ENCODE assay signal across 16 cellular contexts in genomic region chr4:59966758-59967157, GRCh38.
A peak's percentile ranks its signal among the peaks of the same experiment; 100 is the strongest.
DNase-seq lines count a peak whose midpoint lies in the region; ATAC-seq and TF ChIP-seq lines count a peak whose summit lies in the region.
"Had no signal": no experiment of that assay in that cellular context is flagged by ENCODE, and none has a peak within 500 bp of the region (broad histone marks: within the 10 kb centered on the region; RNA-seq: fewer than 3 reads in every experiment).

No MANE protein-coding gene starts in this region.

- CTCF ChIA-PET in HEK293T (lab: Yijun Ruan, JAX) = no interaction called here

- TF ChIP-seq CTCF in LNCaP clone FGC (IDR thresholded peaks at IDR 0.05; ENCODE audit: control insufficient read depth, extremely low read depth, insufficient read depth) (no peak), foreskin keratinocyte (conservative IDR thresholded peaks at IDR 0.05) (no peak), osteocyte (IDR thresholded peaks at IDR 0.05) (no peak)

- peak; percentile 57 for ATAC-seq in foreskin keratinocyte
- ATAC-seq: CD8-positive, alpha-beta T cell had no signal

- H3K36me3 Mint-ChIP-seq in activated CD4-positive, alpha-beta T cell treated with anti-CD3 and anti-CD28 coated beads, Interleukin-2, amount 10 ng/mL, durations not matched to agents 24 days and 14 days (ENCODE audit: low read depth) = no peaks in the 10 kb centered on the region
- no peaks in the 10 kb centered on the region for H3K36me3 Mint-ChIP-seq in osteocyte (ENCODE audit: unreplicated experiment)
- H3K36me3 Mint-ChIP-seq: CD8-positive, alpha-beta T cell had no signal

- H3K4me3 ChIP-seq in LNCaP clone FGC (ENCODE audit: low read depth, low read length) = no peak overlapping the region
- H3K4me3 ChIP-seq: BLaER1 treated with 17β-estradiol and CSF1 and Interleukin-3, amounts not matched to agents 10 nM and 100 nM had no signal

- peaks cover 3% of the 10 kb centered on the region for H3K9me3 Mint-ChIP-seq in activated CD4-positive, alpha-beta T cell treated with anti-CD3 and anti-CD28 coated beads, Interleukin-2, amount 10 ng/mL, durations not matched to agents 24 days and 14 days
- no peaks in the 10 kb centered on the region for H3K9me3 Mint-ChIP-seq in osteocyte (ENCODE audit: unreplicated experiment)
- H3K9me3 Mint-ChIP-seq: H9 had no signal

- DNase-seq in LNCaP clone FGC (ENCODE audit: low read depth) = peak; percentile 10
- DNase-seq in SK-N-DZ (ENCODE audit: low spot score) = peak; percentile 5
- peak in 1 of 2 donors; percentile 49 for DNase-seq in foreskin keratinocyte
- DNase-seq in SIG-M5 (lab: John Stamatoyannopoulos, UW) = no peak
- no peak for DNase-seq in HEK293T (ENCODE audit: extremely low spot score)
- no peak for DNase-seq in activated CD4-positive, alpha-beta T cell treated with anti-CD3 and anti-CD28 coated beads, Interleukin-2, amount 10 ng/mL, durations not matched to agents 24 days and 14 days
- DNase-seq in osteocyte (ENCODE audit: extremely low spot score, unreplicated experiment) = no peak
- DNase-seq: Calu3; CD8-positive, alpha-beta T cell; DMS 273 treated with DMSO at 0.1 percent for 48 hours; DMS53; DND-41; EL; H9 had no signal

- POLR2A ChIA-PET in HEK293T (lab: Yijun Ruan, JAX) = no interaction called here

- H3K27ac Mint-ChIP-seq in activated CD4-positive, alpha-beta T cell treated with anti-CD3 and anti-CD28 coated beads, Interleukin-2, amount 10 ng/mL, durations not matched to agents 24 days and 14 days = no peak overlapping the region
- H3K27ac Mint-ChIP-seq in osteocyte (ENCODE audit: unreplicated experiment) = no peak overlapping the region
- H3K27ac Mint-ChIP-seq: B cell; CD8-positive, alpha-beta T cell; H9 had no signal

- H3K27me3 Mint-ChIP-seq in activated CD4-positive, alpha-beta T cell treated with anti-CD3 and anti-CD28 coated beads, Interleukin-2, amount 10 ng/mL, durations not matched to agents 24 days and 14 days = no peaks in the 10 kb centered on the region
- no peaks in the 10 kb centered on the region for H3K27me3 Mint-ChIP-seq in osteocyte (ENCODE audit: unreplicated experiment)
- H3K27me3 Mint-ChIP-seq: B cell had no signal

- intact Hi-C loops in activated CD4-positive, alpha-beta T cell treated with anti-CD3 and anti-CD28 coated beads, Interleukin-2, amount 10 ng/mL, durations not matched to agents 24 days and 14 days (cut with micrococcal nuclease) = no loop called here

- H3K27ac ChIP-seq in foreskin keratinocyte = no peak overlapping the region
- H3K27ac ChIP-seq: BLaER1 treated with 17β-estradiol and CSF1 and Interleukin-3, amounts not matched to agents 10 nM and 100 nM had no signal

- no peaks in the 10 kb centered on the region for H3K27me3 ChIP-seq in foreskin keratinocyte
- H3K27me3 ChIP-seq: BLaER1 treated with 17β-estradiol and CSF1 and Interleukin-3, amounts not matched to agents 10 nM and 100 nM had no signal

- H3K4me3 Mint-ChIP-seq in activated CD4-positive, alpha-beta T cell treated with anti-CD3 and anti-CD28 coated beads, Interleukin-2, amount 10 ng/mL, durations not matched to agents 24 days and 14 days = no peak overlapping the region
- H3K4me3 Mint-ChIP-seq in osteocyte (ENCODE audit: unreplicated experiment) = no peak overlapping the region
- H3K4me3 Mint-ChIP-seq: B cell; CD8-positive, alpha-beta T cell; H9 had no signal

- H3K4me1 Mint-ChIP-seq in activated CD4-positive, alpha-beta T cell treated with anti-CD3 and anti-CD28 coated beads, Interleukin-2, amount 10 ng/mL, durations not matched to agents 24 days and 14 days = no peaks in the 10 kb centered on the region
- H3K4me1 Mint-ChIP-seq in osteocyte (ENCODE audit: unreplicated experiment) = no peaks in the 10 kb centered on the region
- H3K4me1 Mint-ChIP-seq: B cell, H9 had no signal

- H3K4me1 ChIP-seq in foreskin keratinocyte = no peaks in the 10 kb centered on the region
- H3K4me1 ChIP-seq: BLaER1 treated with 17β-estradiol and CSF1 and Interleukin-3, amounts not matched to agents 10 nM and 100 nM had no signal

TF ChIP-seq in HEK293T, 16 proteins besides CTCF, POLR2A, EP300 and RAD21:
- no peak for TF ChIP-seq LEF1 (IDR thresholded peaks at IDR 0.05; ENCODE audit: borderline replicate concordance)
- TF ChIP-seq TARDBP (IDR thresholded peaks at IDR 0.05) = no peak
- no peak for TF ChIP-seq ZNF384 (IDR thresholded peaks at IDR 0.05)

Comparison
In these comparisons a context has a peak if more than half of its experiments do, and no peak if none do; other contexts are left out.
1. DNase-seq: peak in LNCaP clone FGC (single experiment) and SK-N-DZ (single experiment); none in SIG-M5 (single experiment), HEK293T (single experiment), activated CD4-positive, alpha-beta T cell treated with anti-CD3 and anti-CD28 coated beads, Interleukin-2, amount 10 ng/mL, durations not matched to agents 24 days and 14 days (single experiment) and osteocyte (single experiment).